In genomic region chr3:126481808-126482502, GRCh38 we compare ENCODE assay signal across 19 cellular contexts. TPM values are rescaled to one million over a fixed set of nuclear protein-coding genes. Genes with fewer than 3 reads are reported as not detected.
DNase-seq lines count a peak whose midpoint lies in the region; ATAC-seq and TF ChIP-seq lines count a peak whose summit lies in the region.
"Had no signal": no experiment of that assay in that cellular context is flagged by ENCODE, and none has a peak within 500 bp of the region (broad histone marks: within the 10 kb centered on the region; RNA-seq: fewer than 3 reads in every experiment).

No MANE protein-coding gene starts in this region.

- ATAC-seq in Right ventricle myocardium superior (ENCODE audit: poor library complexity) (peak; percentile 45), right cardiac atrium (peak; percentile 28 to 35)
- ATAC-seq: GM12878 had no signal

- TF ChIP-seq POLR2A in transverse colon (IDR thresholded peaks at IDR 0.05) = no peak

- intact Hi-C loops in Right ventricle myocardium superior (cut with DNase I) (no loop called here), right cardiac atrium (cut with DNase I) (no loop called here), transverse colon (cut with DNase I; ENCODE audit: low total_unique reads) (no loop called here), Calu3 (cut with micrococcal nuclease; ENCODE audit: unreplicated experiment) (no loop called here)
- intact Hi-C loops in activated T-helper 2 cell treated with anti-CD3 and anti-CD28 coated beads, Interferon-gamma antibody, Interleukin-2, Interleukin-4, amounts not matched to agents 10 μg/mL and 5 μg/mL and 100 μg/mL, durations not matched to agents 14 hours and 24 hours and 36 hours (cut with micrococcal nuclease) = no loop called here

- H3K4me3 Mint-ChIP-seq in activated T-helper 2 cell treated with anti-CD3 and anti-CD28 coated beads, Interferon-gamma antibody, Interleukin-2, Interleukin-4, amounts not matched to agents 10 μg/mL and 5 μg/mL and 100 μg/mL, durations not matched to agents 14 hours and 24 hours and 36 hours (ENCODE audit: low read depth) = no peak overlapping the region
- no peak overlapping the region for H3K4me3 Mint-ChIP-seq in Calu3 (ENCODE audit: low read depth, unreplicated experiment)

- no TSS peak for BruUV-seq in Calu3 (replicated peaks; lab: Mats Ljungman, UMichigan)

- DNase-seq in Right ventricle myocardium superior (peak; percentile 65), right atrium auricular region (ENCODE audit: low spot score) (no peak), WERI-Rb-1 (peak; percentile 57), right cardiac atrium (peak; percentile 51 to 84 (median 78)), transverse colon (peak; percentile 60), Calu3 (no peak)
- DNase-seq in activated naive CD4-positive, alpha-beta T cell treated with anti-CD3 and anti-CD28 coated beads, Interleukin-2, amount 50 U/mL, for 16 hours = no peak
- no peak for DNase-seq in activated T-helper 2 cell treated with anti-CD3 and anti-CD28 coated beads, Interferon-gamma antibody, Interleukin-2, Interleukin-4, amounts not matched to agents 10 μg/mL and 5 μg/mL and 100 μg/mL, durations not matched to agents 14 hours and 24 hours and 36 hours (ENCODE audit: low spot score)
- DNase-seq: activated CD4-positive, alpha-beta T cell treated with anti-CD3 and anti-CD28 coated beads, Interleukin-2, amount 50 U/mL, for 4 hours; activated gamma-delta T cell; DMS153; hippocampal formation; NCI-H2171; stimulated activated CD4-positive, alpha-beta T cell treated with anti-CD3 and anti-CD28 coated beads, Interleukin-12 subunit alpha, Interleukin-12 subunit beta, amount 100 ng/mL, for 4 hours had no signal

- H3K9me3 Mint-ChIP-seq in activated T-helper 2 cell treated with anti-CD3 and anti-CD28 coated beads, Interferon-gamma antibody, Interleukin-2, Interleukin-4, amounts not matched to agents 10 μg/mL and 5 μg/mL and 100 μg/mL, durations not matched to agents 14 hours and 24 hours and 36 hours = no peaks in the 10 kb centered on the region
- no peaks in the 10 kb centered on the region for H3K9me3 Mint-ChIP-seq in Calu3 (ENCODE audit: low read depth, unreplicated experiment)

- no peak for TF ChIP-seq EP300 in transverse colon (IDR thresholded peaks at IDR 0.05; ENCODE audit: low read depth)

- 72% methylated on average over 16 of the region's 16 CpGs for WGBS in right cardiac atrium
- 64% methylated on average over 16 of the region's 16 CpGs; no CpG with 5 or more reads in 1 of the 2 donors for WGBS in transverse colon (ENCODE audit: low coverage in 1 of 2), 2 donors

- TF ChIP-seq CTCF in right atrium auricular region (IDR thresholded peaks at IDR 0.05) = no peak
- no peak for TF ChIP-seq CTCF in WERI-Rb-1 (IDR thresholded peaks at IDR 0.05; ENCODE audit: low read depth, low read length)
- TF ChIP-seq CTCF in transverse colon (IDR thresholded peaks at IDR 0.05) = no peak
- TF ChIP-seq CTCF in Calu3 (IDR thresholded peaks at IDR 0.05; ENCODE audit: unreplicated experiment) = no peak

- no peaks in the 10 kb centered on the region for H3K36me3 Mint-ChIP-seq in activated T-helper 2 cell treated with anti-CD3 and anti-CD28 coated beads, Interferon-gamma antibody, Interleukin-2, Interleukin-4, amounts not matched to agents 10 μg/mL and 5 μg/mL and 100 μg/mL, durations not matched to agents 14 hours and 24 hours and 36 hours (ENCODE audit: low read depth)
- peaks cover 4% of the 10 kb centered on the region for H3K36me3 Mint-ChIP-seq in Calu3 (ENCODE audit: insufficient read depth, unreplicated experiment)

- H3K27me3 ChIP-seq in right atrium auricular region = no peaks in the 10 kb centered on the region
- no peaks in the 10 kb centered on the region for H3K27me3 ChIP-seq in WERI-Rb-1 (ENCODE audit: insufficient read depth, low read depth, severe bottlenecking)
- no peaks in the 10 kb centered on the region for H3K27me3 ChIP-seq in right cardiac atrium (ENCODE audit: control insufficient read depth, insufficient read depth)
- no peaks in the 10 kb centered on the region for H3K27me3 ChIP-seq in transverse colon
- H3K27me3 ChIP-seq: tibial artery had no signal

- H3K27ac ChIP-seq in right atrium auricular region = no peak overlapping the region
- H3K27ac ChIP-seq in WERI-Rb-1 = no peak overlapping the region; the same call in 1 of the 2 replicates
- H3K27ac ChIP-seq in right cardiac atrium (ENCODE audit: low read length) = no peak overlapping the region
- no peak overlapping the region for H3K27ac ChIP-seq in transverse colon
- H3K27ac ChIP-seq: HL-60, tibial artery had no signal

- no peaks in the 10 kb centered on the region for H3K9me3 ChIP-seq in right atrium auricular region
- no peaks in the 10 kb centered on the region for H3K9me3 ChIP-seq in WERI-Rb-1 (ENCODE audit: severe bottlenecking)
- no peaks in the 10 kb centered on the region for H3K9me3 ChIP-seq in right cardiac atrium (ENCODE audit: control insufficient read depth, low read length)
- H3K9me3 ChIP-seq in transverse colon = no peaks in the 10 kb centered on the region
- H3K9me3 ChIP-seq: tibial artery had no signal

- in situ Hi-C loops in transverse colon (cut with MboI; ENCODE audit: low pct_ligation_motif_present in 1 of 4, low pct_unique_long_range_greater_than_20kb in 1 of 4, low sequenced_read_pairs in 3 of 4) = no loop called here

- H3K27ac Mint-ChIP-seq in activated T-helper 2 cell treated with anti-CD3 and anti-CD28 coated beads, Interferon-gamma antibody, Interleukin-2, Interleukin-4, amounts not matched to agents 10 μg/mL and 5 μg/mL and 100 μg/mL, durations not matched to agents 14 hours and 24 hours and 36 hours = no peak overlapping the region
- H3K27ac Mint-ChIP-seq in Calu3 (ENCODE audit: unreplicated experiment) = no peak overlapping the region

- CTCF ChIA-PET in Calu3 (lab: Charles Lee) = no interaction called here

- H3K4me1 Mint-ChIP-seq in activated T-helper 2 cell treated with anti-CD3 and anti-CD28 coated beads, Interferon-gamma antibody, Interleukin-2, Interleukin-4, amounts not matched to agents 10 μg/mL and 5 μg/mL and 100 μg/mL, durations not matched to agents 14 hours and 24 hours and 36 hours (ENCODE audit: low read depth) = peaks cover 8% of the 10 kb centered on the region
- H3K4me1 Mint-ChIP-seq in Calu3 (ENCODE audit: low read depth, unreplicated experiment) = peaks cover 5% of the 10 kb centered on the region

- peaks cover 0 to 5% of the 10 kb centered on the region in 2 donors for H3K4me1 ChIP-seq in right atrium auricular region
- H3K4me1 ChIP-seq in right cardiac atrium (ENCODE audit: control insufficient read depth, insufficient read depth, low read length) = no peaks in the 10 kb centered on the region
- no peaks in the 10 kb centered on the region for H3K4me1 ChIP-seq in transverse colon

- H3K4me3 ChIP-seq in right atrium auricular region (no peak overlapping the region), WERI-Rb-1 (ENCODE audit: low read depth, low read length) (no peak overlapping the region), right cardiac atrium (ENCODE audit: low read length) (no peak overlapping the region), transverse colon (no peak overlapping the region)
- H3K4me3 ChIP-seq: GM12878, lung, tibial artery had no signal

- H3K36me3 ChIP-seq in right atrium auricular region (no peaks in the 10 kb centered on the region), WERI-Rb-1 (no peaks in the 10 kb centered on the region), transverse colon (no peaks in the 10 kb centered on the region)
- H3K36me3 ChIP-seq: tibial artery had no signal

- H3K27me3 Mint-ChIP-seq in activated T-helper 2 cell treated with anti-CD3 and anti-CD28 coated beads, Interferon-gamma antibody, Interleukin-2, Interleukin-4, amounts not matched to agents 10 μg/mL and 5 μg/mL and 100 μg/mL, durations not matched to agents 14 hours and 24 hours and 36 hours (ENCODE audit: low read depth) = no peaks in the 10 kb centered on the region
- peaks cover 37% of the 10 kb centered on the region for H3K27me3 Mint-ChIP-seq in Calu3 (ENCODE audit: unreplicated experiment)

RNA-seq across cellular contexts. Expression of gene ZXDC, which starts 6.3 kb away (rescaled TPM):
- 16.1 TPM for total RNA-seq in Right ventricle myocardium superior
- total RNA-seq in right atrium auricular region = 10 to 100 TPM; 18.9 to 25.5 TPM
- 10 to 100 TPM; 17.8 to 21.6 (median 19.7) TPM for total RNA-seq in right cardiac atrium
- 8.2 TPM for polyA plus RNA-seq in right cardiac atrium
- total RNA-seq in transverse colon = 10 to 100 TPM; 44.6 to 81.2 (median 46.4) TPM
- total RNA-seq in activated T-helper 2 cell treated with anti-CD3 and anti-CD28 coated beads, Interferon-gamma antibody, Interleukin-2, Interleukin-4, amounts not matched to agents 10 μg/mL and 5 μg/mL and 100 μg/mL, durations not matched to agents 14 hours and 24 hours and 36 hours = 26.1 and 27.0 TPM in 2 replicates
- 62.3 and 63.8 TPM in 2 replicates for total RNA-seq in Calu3 (2022)

RNA-seq across cellular contexts. Expression of gene UROC1, which starts 35.6 kb away (rescaled TPM):
- total RNA-seq in Right ventricle myocardium superior (not detected), right atrium auricular region (not detected), right cardiac atrium (not detected), transverse colon (not detected), Calu3 (2022) (not detected in 2 replicates)
- polyA plus RNA-seq in right cardiac atrium = not detected
- not detected in 2 replicates for total RNA-seq in activated T-helper 2 cell treated with anti-CD3 and anti-CD28 coated beads, Interferon-gamma antibody, Interleukin-2, Interleukin-4, amounts not matched to agents 10 μg/mL and 5 μg/mL and 100 μg/mL, durations not matched to agents 14 hours and 24 hours and 36 hours
- total RNA-seq: GM12878 had no signal

RNA-seq across cellular contexts. Expression of gene CHST13, which starts 42.0 kb away (rescaled TPM):
- total RNA-seq in Right ventricle myocardium superior (0.11 TPM), right atrium auricular region (under 1 TPM in 1 of 2 donors, not detected in 1; 0.90 TPM), right cardiac atrium (under 1 TPM in 3 of 4 donors, not detected in 1; 0.19 to 0.59 (median 0.34) TPM), transverse colon (1 to 10 TPM in 3 of 4 donors, not detected in 1; 2.0 to 6.4 (median 4.9) TPM), Calu3 (2022) (1.1 and 1.3 TPM in 2 replicates)
- polyA plus RNA-seq in right cardiac atrium = 0.11 TPM
- 0.09 TPM in 1 of 2 replicates, not detected in the other for total RNA-seq in activated T-helper 2 cell treated with anti-CD3 and anti-CD28 coated beads, Interferon-gamma antibody, Interleukin-2, Interleukin-4, amounts not matched to agents 10 μg/mL and 5 μg/mL and 100 μg/mL, durations not matched to agents 14 hours and 24 hours and 36 hours
- total RNA-seq: GM12878, M059J had no signal
- polyA plus RNA-seq: GM12878 had no signal

Comparison
In these comparisons a context has a peak if more than half of its experiments do, and no peak if none do; other contexts are left out.
1. DNase-seq: peak in Right ventricle myocardium superior (single experiment), WERI-Rb-1 (single experiment), right cardiac atrium (3 of 3) and transverse colon (single experiment); none in right atrium auricular region (single experiment), activated naive CD4-positive, alpha-beta T cell treated with anti-CD3 and anti-CD28 coated beads, Interleukin-2, amount 50 U/mL, for 16 hours (single experiment), activated T-helper 2 cell treated with anti-CD3 and anti-CD28 coated beads, Interferon-gamma antibody, Interleukin-2, Interleukin-4, amounts not matched to agents 10 μg/mL and 5 μg/mL and 100 μg/mL, durations not matched to agents 14 hours and 24 hours and 36 hours (single experiment) and Calu3 (single experiment).